Comparison of ENCODE assay signal across 34 cellular contexts in genomic region chr1:192759104-192759503, GRCh38.
"Had no signal": no experiment of that assay in that cellular context is flagged by ENCODE, and none has a peak within 500 bp of the region (broad histone marks: within the 10 kb centered on the region; RNA-seq: fewer than 3 reads in every experiment).

No MANE protein-coding gene starts in this region.

- H3K36me3 ChIP-seq: adrenal gland, brain microvascular endothelial cell, breast epithelium had no signal

- H3K4me3 Mint-ChIP-seq: activated B cell treated with CpG ODN at 0.5 μM for 24 hours; activated CD4-positive, alpha-beta memory T cell treated with anti-CD3 and anti-CD28 coated beads for 36 hours; activated CD4-positive, alpha-beta T cell treated with anti-CD3 and anti-CD28 coated beads, Interleukin-2, amount 10 ng/mL, durations not matched to agents 24 days and 14 days; activated CD8-positive, alpha-beta T cell treated with anti-CD3 and anti-CD28 coated beads for 36 hours; activated naive CD4-positive, alpha-beta T cell treated with anti-CD3 and anti-CD28 coated beads for 36 hours; activated naive CD8-positive, alpha-beta T cell treated with anti-CD3 and anti-CD28 coated beads for 36 hours; activated T-cell treated with anti-CD3 and anti-CD28 coated beads, Interleukin-2, amount 50 U/mL, for 4 hours; activated T-cell treated with anti-CD3 and anti-CD28 coated beads, Interleukin-2, amount 50 U/mL, for 72 hours; activated T-helper 1 cell treated with anti-CD3 and anti-CD28 coated beads, Interleukin-12 subunit alpha, Interleukin-12 subunit beta, Interleukin-2, Interleukin-4 antibody, amounts not matched to agents 30 ng/mL and 10 ng/mL and 1 ng/mL, durations not matched to agents 14 hours and 24 hours and 36 hours; activated T-helper 17 cell treated with anti-CD3 and anti-CD28 coated beads, Interleukin-2, amount 50 U/mL, for 72 hours; T-helper 2 cell treated with Interferon-gamma antibody and Interleukin-4, amounts not matched to agents 5 μg/mL and 100 μg/mL, for 36 hours had no signal

- H3K27me3 ChIP-seq: adrenal gland, body of pancreas, brain microvascular endothelial cell, breast epithelium had no signal

- ATAC-seq: activated CD8-positive, alpha-beta T cell treated with anti-CD3 and anti-CD28 coated beads for 36 hours; activated naive CD4-positive, alpha-beta T cell treated with anti-CD3 and anti-CD28 coated beads, Interleukin-2, amount 50 U/mL, for 72 hours; activated T-cell treated with anti-CD3 and anti-CD28 coated beads, Interleukin-2, amount 50 U/mL, for 4 hours; activated T-cell treated with anti-CD3 and anti-CD28 coated beads, Interleukin-2, amount 50 U/mL, for 72 hours; activated T-helper 17 cell treated with anti-CD3 and anti-CD28 coated beads, Interleukin-2, amount 50 U/mL, for 72 hours; body of pancreas had no signal

- DNase-seq: activated B cell treated with CpG ODN at 0.5 μM for 24 hours; activated CD4-positive, alpha-beta memory T cell treated with anti-CD3 and anti-CD28 coated beads for 36 hours; activated CD4-positive, alpha-beta T cell treated with anti-CD3 and anti-CD28 coated beads for 4 hours; activated CD4-positive, alpha-beta T cell treated with anti-CD3 and anti-CD28 coated beads, Interleukin-2, amount 10 ng/mL, durations not matched to agents 24 days and 14 days; activated CD4-positive, alpha-beta T cell treated with anti-CD3 and anti-CD28 coated beads, Interleukin-2, amount 50 U/mL, for 1 hour; activated CD4-positive, alpha-beta T cell treated with anti-CD3 and anti-CD28 coated beads, Interleukin-2, amount 50 U/mL, for 4 hours; activated CD4-positive, CD25-positive, alpha-beta regulatory T cell treated with anti-CD3 and anti-CD28 coated beads, Interleukin-2, amount 50 U/mL, for 72 hours; activated CD8-positive, alpha-beta memory T cell treated with anti-CD3 and anti-CD28 coated beads, Interleukin-2, amount 50 U/mL, for 4 hours; activated CD8-positive, alpha-beta T cell treated with anti-CD3 and anti-CD28 coated beads for 36 hours; activated effector memory CD4-positive, alpha-beta T cell treated with anti-CD3 and anti-CD28 coated beads, Interleukin-2, amount 50 U/mL, for 16 hours; activated gamma-delta T cell treated with Interleukin-2 at 50 U/mL for 16 hours; activated naive CD4-positive, alpha-beta T cell; activated naive CD4-positive, alpha-beta T cell treated with anti-CD3 and anti-CD28 coated beads for 36 hours; activated naive CD4-positive, alpha-beta T cell treated with anti-CD3 and anti-CD28 coated beads, Interleukin-2, amount 50 U/mL, for 16 hours; activated naive CD8-positive, alpha-beta T cell treated with anti-CD3 and anti-CD28 coated beads for 36 hours; activated T-cell treated with anti-CD3 and anti-CD28 coated beads for 4 hours; activated T-cell treated with anti-CD3 and anti-CD28 coated beads, Interleukin-2, amount 50 U/mL, for 1 hour; activated T-cell treated with anti-CD3 and anti-CD28 coated beads, Interleukin-2, amount 50 U/mL, for 4 hours; activated T-cell treated with anti-CD3 and anti-CD28 coated beads, Interleukin-2, amount 50 U/mL, for 72 hours; adrenal gland; amniotic stem cell; aorta; body of pancreas; brain microvascular endothelial cell; central memory CD4-positive, alpha-beta T cell; T-helper 2 cell; T-helper 9 cell had no signal

- H3K4me3 ChIP-seq: adrenal gland, body of pancreas, breast epithelium had no signal

- H3K4me1 ChIP-seq: adrenal gland, body of pancreas, breast epithelium had no signal

- H3K9me3 Mint-ChIP-seq: activated B cell treated with CpG ODN at 0.5 μM for 24 hours; activated CD4-positive, alpha-beta memory T cell treated with anti-CD3 and anti-CD28 coated beads for 36 hours; activated CD4-positive, alpha-beta T cell treated with anti-CD3 and anti-CD28 coated beads, Interleukin-2, amount 10 ng/mL, durations not matched to agents 24 days and 14 days; activated CD8-positive, alpha-beta T cell treated with anti-CD3 and anti-CD28 coated beads for 36 hours; activated naive CD4-positive, alpha-beta T cell treated with anti-CD3 and anti-CD28 coated beads for 36 hours; activated naive CD4-positive, alpha-beta T cell treated with anti-CD3 and anti-CD28 coated beads, Interleukin-2, amount 50 U/mL, for 72 hours; activated naive CD8-positive, alpha-beta T cell treated with anti-CD3 and anti-CD28 coated beads for 36 hours; activated T-helper 1 cell treated with anti-CD3 and anti-CD28 coated beads, Interleukin-12 subunit alpha, Interleukin-12 subunit beta, Interleukin-2, Interleukin-4 antibody, amounts not matched to agents 30 ng/mL and 10 ng/mL and 1 ng/mL, durations not matched to agents 14 hours and 24 hours and 36 hours; T-helper 2 cell treated with Interferon-gamma antibody and Interleukin-4, amounts not matched to agents 5 μg/mL and 100 μg/mL, for 36 hours had no signal

- H3K9me3 ChIP-seq: adrenal gland, body of pancreas, breast epithelium had no signal

- H3K4me1 Mint-ChIP-seq: activated B cell treated with CpG ODN at 0.5 μM for 24 hours; activated naive CD8-positive, alpha-beta T cell treated with anti-CD3 and anti-CD28 coated beads for 36 hours; activated T-helper 17 cell treated with anti-CD3 and anti-CD28 coated beads, Interleukin-2, amount 50 U/mL, for 72 hours had no signal

- H3K27ac Mint-ChIP-seq: activated B cell treated with CpG ODN at 0.5 μM for 24 hours; activated CD4-positive, alpha-beta memory T cell treated with anti-CD3 and anti-CD28 coated beads for 36 hours; activated CD4-positive, alpha-beta T cell treated with anti-CD3 and anti-CD28 coated beads, Interleukin-2, amount 10 ng/mL, durations not matched to agents 24 days and 14 days; activated CD8-positive, alpha-beta T cell treated with anti-CD3 and anti-CD28 coated beads for 36 hours; activated naive CD4-positive, alpha-beta T cell treated with anti-CD3 and anti-CD28 coated beads for 36 hours; activated naive CD4-positive, alpha-beta T cell treated with anti-CD3 and anti-CD28 coated beads, Interleukin-2, amount 50 U/mL, for 72 hours; activated naive CD8-positive, alpha-beta T cell treated with anti-CD3 and anti-CD28 coated beads for 36 hours; activated T-cell treated with anti-CD3 and anti-CD28 coated beads, Interleukin-2, amount 50 U/mL, for 72 hours; activated T-helper 1 cell treated with anti-CD3 and anti-CD28 coated beads, Interleukin-12 subunit alpha, Interleukin-12 subunit beta, Interleukin-2, Interleukin-4 antibody, amounts not matched to agents 30 ng/mL and 10 ng/mL and 1 ng/mL, durations not matched to agents 14 hours and 24 hours and 36 hours; activated T-helper 17 cell treated with anti-CD3 and anti-CD28 coated beads, Interleukin-2, amount 50 U/mL, for 72 hours; T-helper 2 cell treated with Interferon-gamma antibody and Interleukin-4, amounts not matched to agents 5 μg/mL and 100 μg/mL, for 36 hours had no signal

- H3K27ac ChIP-seq: adrenal gland, body of pancreas, brain microvascular endothelial cell, breast epithelium, VCaP had no signal

- FAIRE-seq: astrocyte had no signal

- H3K36me3 Mint-ChIP-seq: activated CD4-positive, alpha-beta memory T cell treated with anti-CD3 and anti-CD28 coated beads for 36 hours; activated naive CD4-positive, alpha-beta T cell treated with anti-CD3 and anti-CD28 coated beads, Interleukin-2, amount 50 U/mL, for 72 hours; activated naive CD8-positive, alpha-beta T cell treated with anti-CD3 and anti-CD28 coated beads for 36 hours had no signal
